1 cellular context compared by ENCODE assay signal in the genomic region with DNA sequence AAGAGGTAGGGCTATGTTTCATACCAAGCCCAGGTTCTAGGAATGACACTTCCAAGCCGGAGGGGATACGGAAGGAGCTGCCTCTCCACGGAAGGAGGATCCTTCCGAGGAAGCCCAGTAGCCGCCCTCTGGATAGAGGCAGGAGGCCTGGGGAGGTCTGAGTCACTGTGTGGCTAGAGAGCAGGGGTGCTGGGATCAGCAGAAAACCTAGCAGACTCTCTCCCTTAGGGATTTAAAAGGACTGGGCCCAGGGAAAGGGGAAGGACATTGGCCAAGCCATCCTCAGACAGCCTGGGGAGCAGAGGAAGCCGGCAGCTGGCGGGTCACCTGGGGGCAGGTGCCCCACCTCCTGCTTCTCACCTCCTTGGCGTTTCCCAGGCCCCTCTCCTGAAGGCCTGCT.
TF ChIP-seq lines count a peak whose summit lies in the region.

No MANE protein-coding gene starts in this region.

TF ChIP-seq in WTC11, 78 proteins besides CTCF, POLR2A, EP300 and RAD21 (continued from another document):
- TF ChIP-seq, protein P1, sequence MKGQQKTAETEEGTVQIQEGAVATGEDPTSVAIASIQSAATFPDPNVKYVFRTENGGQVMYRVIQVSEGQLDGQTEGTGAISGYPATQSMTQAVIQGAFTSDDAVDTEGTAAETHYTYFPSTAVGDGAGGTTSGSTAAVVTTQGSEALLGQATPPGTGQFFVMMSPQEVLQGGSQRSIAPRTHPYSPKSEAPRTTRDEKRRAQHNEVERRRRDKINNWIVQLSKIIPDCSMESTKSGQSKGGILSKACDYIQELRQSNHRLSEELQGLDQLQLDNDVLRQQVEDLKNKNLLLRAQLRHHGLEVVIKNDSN (CRISPR knock-in tag; IDR thresholded peaks at IDR 0.05) = no peak
- TF ChIP-seq CREB1 (CRISPR knock-in tag; IDR thresholded peaks at IDR 0.05) (no peak), CREM (CRISPR knock-in tag; IDR thresholded peaks at IDR 0.05) (no peak), SMAD4 (CRISPR knock-in tag; IDR thresholded peaks at IDR 0.05) (no peak), AFF4 (CRISPR knock-in tag; IDR thresholded peaks at IDR 0.05; ENCODE audit: borderline replicate concordance) (no peak), ZNF416 (CRISPR knock-in tag; IDR thresholded peaks at IDR 0.05) (no peak), RELA (CRISPR knock-in tag; IDR thresholded peaks at IDR 0.05; ENCODE audit: borderline replicate concordance) (no peak), ZNF671 (CRISPR knock-in tag; IDR thresholded peaks at IDR 0.05) (no peak), ZNF512 (CRISPR knock-in tag; IDR thresholded peaks at IDR 0.05; ENCODE audit: borderline replicate concordance) (no peak)
- TF ChIP-seq, protein P2, sequence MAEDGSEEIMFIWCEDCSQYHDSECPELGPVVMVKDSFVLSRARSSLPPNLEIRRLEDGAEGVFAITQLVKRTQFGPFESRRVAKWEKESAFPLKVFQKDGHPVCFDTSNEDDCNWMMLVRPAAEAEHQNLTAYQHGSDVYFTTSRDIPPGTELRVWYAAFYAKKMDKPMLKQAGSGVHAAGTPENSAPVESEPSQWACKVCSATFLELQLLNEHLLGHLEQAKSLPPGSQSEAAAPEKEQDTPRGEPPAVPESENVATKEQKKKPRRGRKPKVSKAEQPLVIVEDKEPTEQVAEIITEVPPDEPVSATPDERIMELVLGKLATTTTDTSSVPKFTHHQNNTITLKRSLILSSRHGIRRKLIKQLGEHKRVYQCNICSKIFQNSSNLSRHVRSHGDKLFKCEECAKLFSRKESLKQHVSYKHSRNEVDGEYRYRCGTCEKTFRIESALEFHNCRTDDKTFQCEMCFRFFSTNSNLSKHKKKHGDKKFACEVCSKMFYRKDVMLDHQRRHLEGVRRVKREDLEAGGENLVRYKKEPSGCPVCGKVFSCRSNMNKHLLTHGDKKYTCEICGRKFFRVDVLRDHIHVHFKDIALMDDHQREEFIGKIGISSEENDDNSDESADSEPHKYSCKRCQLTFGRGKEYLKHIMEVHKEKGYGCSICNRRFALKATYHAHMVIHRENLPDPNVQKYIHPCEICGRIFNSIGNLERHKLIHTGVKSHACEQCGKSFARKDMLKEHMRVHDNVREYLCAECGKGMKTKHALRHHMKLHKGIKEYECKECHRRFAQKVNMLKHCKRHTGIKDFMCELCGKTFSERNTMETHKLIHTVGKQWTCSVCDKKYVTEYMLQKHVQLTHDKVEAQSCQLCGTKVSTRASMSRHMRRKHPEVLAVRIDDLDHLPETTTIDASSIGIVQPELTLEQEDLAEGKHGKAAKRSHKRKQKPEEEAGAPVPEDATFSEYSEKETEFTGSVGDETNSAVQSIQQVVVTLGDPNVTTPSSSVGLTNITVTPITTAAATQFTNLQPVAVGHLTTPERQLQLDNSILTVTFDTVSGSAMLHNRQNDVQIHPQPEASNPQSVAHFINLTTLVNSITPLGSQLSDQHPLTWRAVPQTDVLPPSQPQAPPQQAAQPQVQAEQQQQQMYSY (CRISPR knock-in tag; IDR thresholded peaks at IDR 0.05) = no peak
- TF ChIP-seq, protein P3, sequence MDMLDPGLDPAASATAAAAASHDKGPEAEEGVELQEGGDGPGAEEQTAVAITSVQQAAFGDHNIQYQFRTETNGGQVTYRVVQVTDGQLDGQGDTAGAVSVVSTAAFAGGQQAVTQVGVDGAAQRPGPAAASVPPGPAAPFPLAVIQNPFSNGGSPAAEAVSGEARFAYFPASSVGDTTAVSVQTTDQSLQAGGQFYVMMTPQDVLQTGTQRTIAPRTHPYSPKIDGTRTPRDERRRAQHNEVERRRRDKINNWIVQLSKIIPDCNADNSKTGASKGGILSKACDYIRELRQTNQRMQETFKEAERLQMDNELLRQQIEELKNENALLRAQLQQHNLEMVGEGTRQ (CRISPR knock-in tag; IDR thresholded peaks at IDR 0.05) = no peak
